In genomic region chr22:48561676-48562075, GRCh38 we compare ENCODE assay signal across 20 cellular contexts.
DNase-seq lines count a peak whose midpoint lies in the region; ATAC-seq, FAIRE-seq and TF ChIP-seq lines count a peak whose summit lies in the region.
"Had no signal": no experiment of that assay in that cellular context is flagged by ENCODE, and none has a peak within 500 bp of the region (broad histone marks: within the 10 kb centered on the region; RNA-seq: fewer than 3 reads in every experiment).

No MANE protein-coding gene starts in this region.

- no peaks in the 10 kb centered on the region for H3K4me1 ChIP-seq in right atrium auricular region
- H3K4me1 ChIP-seq in HepG2 (ENCODE audit: insufficient read depth, low read length), result peaks cover 6% of the 10 kb centered on the region; the same call in 1 of the 2 replicates
- peaks cover 4 to 8% of the 10 kb centered on the region in 2 donors for H3K4me1 ChIP-seq in neuronal stem cell (ENCODE audit: control insufficient read depth in 2 of 2, insufficient read depth in 1 of 2, low read depth in 1 of 2, low read length in 2 of 2)
- H3K4me1 ChIP-seq: A549, Caco-2, HAP-1 had no signal

- no peak for TF ChIP-seq RAD21 in HepG2 (CRISPR knock-in tag; IDR thresholded peaks at IDR 0.05)

- peaks cover 2% of the 10 kb centered on the region; the same call in 1 of the 2 replicates for H4K20me1 ChIP-seq in HepG2 (ENCODE audit: insufficient read depth, low read length)

- H3K79me1 ChIP-seq in neuronal stem cell (ENCODE audit: low read depth, low read length), result no peaks in the 10 kb centered on the region

- no peaks in the 10 kb centered on the region for H3K36me3 ChIP-seq in right atrium auricular region
- H3K36me3 ChIP-seq in HepG2 (replicated peaks in 1 of 2; ENCODE audit: control insufficient read depth in 1 of 2, insufficient read depth in 2 of 2, low read length in 2 of 2), result no peaks in the 10 kb centered on the region
- no peaks in the 10 kb centered on the region for H3K36me3 ChIP-seq in neuronal stem cell (replicated peaks in 1 of 2; ENCODE audit: control insufficient read depth in 2 of 2, insufficient read depth in 2 of 2, low read length in 2 of 2)
- H3K36me3 ChIP-seq: HAP-1 had no signal

- 22% methylated on average over 2 of the region's 16 CpGs for WGBS in HepG2 (ENCODE audit: low lambda C conversion rate)
- no CpG with 5 or more reads among the region's 16 CpGs for WGBS in neuronal stem cell (ENCODE audit: extremely low coverage in 2 of 2, insufficient read length in 2 of 2, insufficient replicate concordance in 1 of 2), 2 donors

- H4K8ac ChIP-seq in neuronal stem cell (ENCODE audit: low read depth, low read length), result no peak overlapping the region

- H3K27ac ChIP-seq in right atrium auricular region (no peak overlapping the region), HepG2 (ENCODE audit: extremely low read length, insufficient read depth, low read length) (no peak overlapping the region), neuronal stem cell (replicated peaks; ENCODE audit: low read length) (no peak overlapping the region)
- H3K27ac ChIP-seq: 22Rv1, A549, C4-2B, HL-60 had no signal

- no peak for ATAC-seq in Right ventricle myocardium inferior
- peak; percentile 58 for ATAC-seq in HepG2
- ATAC-seq: A549 had no signal

- H3K4me1 Mint-ChIP-seq in activated T-cell treated with anti-CD3 and anti-CD28 coated beads, Interleukin-2, amount 50 U/mL, for 24 hours (ENCODE audit: low read depth), result peaks cover under 1% of the 10 kb centered on the region

- H3K9ac ChIP-seq in HepG2 (ENCODE audit: insufficient read depth, low read depth, low read length) (no peak overlapping the region), neuronal stem cell (ENCODE audit: low read depth, low read length, poor library complexity) (no peak overlapping the region)

- H3K23ac ChIP-seq in neuronal stem cell (ENCODE audit: low read depth, low read length, poor library complexity), result no peak overlapping the region

- H3K79me2 ChIP-seq in HepG2 (ENCODE audit: insufficient read depth, low read length), result no peaks in the 10 kb centered on the region

- DNase-seq in Right ventricle myocardium inferior (ENCODE audit: missing footprints), result peak; percentile 39
- DNase-seq in right atrium auricular region (ENCODE audit: low spot score), result no peak
- no peak for DNase-seq in HepG2 (ENCODE audit: low spot score)
- no peak for DNase-seq in neuronal stem cell (ENCODE audit: low spot score)
- DNase-seq in activated T-cell treated with anti-CD3 and anti-CD28 coated beads, Interleukin-2, amount 50 U/mL, for 24 hours, result no peak
- DNase-seq in stimulated activated CD4-positive, alpha-beta T cell treated with anti-CD3 and anti-CD28 coated beads, Interleukin-1b, Interleukin-23, amount 100 ng/mL, for 48 hours, result no peak
- DNase-seq in iPS-NIHi11 (ENCODE audit: low spot score), result no peak
- DNase-seq: AML-193; Caco-2; CD4-positive, alpha-beta T cell had no signal

- H2AFZ ChIP-seq in HepG2 (ENCODE audit: low read length), result no peak overlapping the region
- H2AFZ ChIP-seq in neuronal stem cell (ENCODE audit: low read length), result no peak overlapping the region

- H3K27me3 ChIP-seq in right atrium auricular region (no peaks in the 10 kb centered on the region), HepG2 (ENCODE audit: control insufficient read depth in 1 of 2, insufficient read depth in 2 of 2, low read length in 2 of 2) (peaks cover 10 to 48% of the 10 kb centered on the region in 2 experiments), neuronal stem cell (ENCODE audit: control insufficient read depth in 3 of 3, insufficient read depth in 3 of 3, low read depth in 1 of 3, low read length in 3 of 3) (no peaks in the 10 kb centered on the region)

- H3K18ac ChIP-seq in neuronal stem cell (ENCODE audit: low read length), result no peak overlapping the region

- CTCF ChIA-PET in HepG2 (lab: Yijun Ruan, JAX; ENCODE audit: low intra/inter-chr PET ratio, low total read pairs), result interaction anchor here (0.6 kb wide), 1 partner anchor 425 kb away, joined by 3 read pairs; no protein-coding TSS in a partner anchor

- peaks cover 2% of the 10 kb centered on the region for H3K27me3 Mint-ChIP-seq in activated T-cell treated with anti-CD3 and anti-CD28 coated beads, Interleukin-2, amount 50 U/mL, for 24 hours

- intact Hi-C loops in Right ventricle myocardium inferior (cut with DNase I), result no loop called here
- intact Hi-C loops in HepG2 (cut with micrococcal nuclease; ENCODE audit: unreplicated experiment), result no loop called here

- H3K4me3 ChIP-seq in right atrium auricular region, result no peak overlapping the region
- no peak overlapping the region for H3K4me3 ChIP-seq in HepG2 (replicated peaks in 1 of 3; ENCODE audit: insufficient read depth in 1 of 3, low read depth in 2 of 3, low read length in 3 of 3)
- no peak overlapping the region for H3K4me3 ChIP-seq in neuronal stem cell (ENCODE audit: low read length in 2 of 2)
- H3K4me3 ChIP-seq: A549, HAP-1 had no signal

- TF ChIP-seq CTCF in right atrium auricular region (IDR thresholded peaks at IDR 0.05), result no peak
- no peak for TF ChIP-seq CTCF in HepG2 (CRISPR knock-in tag; IDR thresholded peaks at IDR 0.05)

- H3K4me2 ChIP-seq in HepG2 (ENCODE audit: low read depth, low read length), result no peak overlapping the region
- H3K4me2 ChIP-seq in neuronal stem cell (ENCODE audit: insufficient read depth, low read length, poor library complexity, severe bottlenecking), result no peak overlapping the region
- H3K4me2 ChIP-seq: A549 had no signal

- no peak overlapping the region for H3K4ac ChIP-seq in neuronal stem cell (ENCODE audit: low read length)

- POLR2A ChIA-PET in HepG2 (lab: Yijun Ruan, JAX), result no interaction called here

- in situ Hi-C loops in HepG2 (cut with HindIII; ENCODE audit: extremely low pct_ligation_motif_present, low pct_unique_long_range_greater_than_20kb), result loop anchor here (25.0 kb wide), 1 partner anchor 751 kb away; no protein-coding TSS in a partner anchor

- FAIRE-seq in HepG2 (lab: Jason Lieb, UNC), result no peak
- FAIRE-seq: A549, D721Med, G401.6, GM12891, GM19239, H1 had no signal

- no peak overlapping the region for H3K27ac Mint-ChIP-seq in activated T-cell treated with anti-CD3 and anti-CD28 coated beads, Interleukin-2, amount 50 U/mL, for 24 hours
- H3K27ac Mint-ChIP-seq: CD4-positive, alpha-beta T cell had no signal

- peak overlapping the region; percentile 6 for H2BK5ac ChIP-seq in neuronal stem cell (ENCODE audit: low read length)

- no peaks in the 10 kb centered on the region for H3K36me3 Mint-ChIP-seq in activated T-cell treated with anti-CD3 and anti-CD28 coated beads, Interleukin-2, amount 50 U/mL, for 24 hours (ENCODE audit: low read depth)

- peak overlapping the region; percentile 56 for H3K14ac ChIP-seq in neuronal stem cell (ENCODE audit: low read length)

- H2BK15ac ChIP-seq in neuronal stem cell (ENCODE audit: low read length), result peak overlapping the region; percentile 9

- H2BK120ac ChIP-seq in neuronal stem cell (ENCODE audit: low read depth, low read length), result no peak overlapping the region

- no peak for TF ChIP-seq EP300 in HepG2 (IDR thresholded peaks at IDR 0.05; ENCODE audit: low read depth in 2 of 2, low read length in 2 of 2)
- no peak for TF ChIP-seq EP300 in HepG2 (CRISPR knock-in tag; IDR thresholded peaks at IDR 0.05; ENCODE audit: borderline replicate concordance)

- no peak for TF ChIP-seq POLR2A in HepG2 (IDR thresholded peaks at IDR 0.05; ENCODE audit: insufficient read depth in 1 of 2, low read depth in 2 of 2, low read length in 2 of 2)

- H2BK12ac ChIP-seq in neuronal stem cell (ENCODE audit: low read length), result no peak overlapping the region

- BruUV-seq in HepG2 (replicated peaks; lab: Mats Ljungman, UMichigan), result no TSS peak

- H3K9me3 ChIP-seq in right atrium auricular region, result no peaks in the 10 kb centered on the region
- H3K9me3 ChIP-seq in HepG2 (ENCODE audit: low read length), result no peaks in the 10 kb centered on the region
- H3K9me3 ChIP-seq in neuronal stem cell (replicated peaks in 1 of 2; ENCODE audit: control insufficient read depth in 2 of 2, insufficient read depth in 1 of 2, low read depth in 1 of 2, low read length in 2 of 2), result no peaks in the 10 kb centered on the region
- H3K9me3 ChIP-seq: A549, Caco-2, HAP-1 had no signal

- peak overlapping the region; percentile 84 for H2AK5ac ChIP-seq in neuronal stem cell (ENCODE audit: low read depth, low read length)

- H4K91ac ChIP-seq in neuronal stem cell (ENCODE audit: low read depth, low read length, poor library complexity), result no peak overlapping the region

- H3K4me3 Mint-ChIP-seq in activated T-cell treated with anti-CD3 and anti-CD28 coated beads, Interleukin-2, amount 50 U/mL, for 24 hours, result no peak overlapping the region
- H3K4me3 Mint-ChIP-seq: CD4-positive, alpha-beta T cell had no signal

- no peaks in the 10 kb centered on the region for H3K9me3 Mint-ChIP-seq in activated T-cell treated with anti-CD3 and anti-CD28 coated beads, Interleukin-2, amount 50 U/mL, for 24 hours
- H3K9me3 Mint-ChIP-seq: CD4-positive, alpha-beta T cell had no signal

TF ChIP-seq in HepG2, 621 proteins besides CTCF, POLR2A, EP300 and RAD21 (continues in another document):
- TF ChIP-seq NR2F6 (IDR thresholded peaks at IDR 0.05) (no peak), NR2F6 (CRISPR knock-in tag; IDR thresholded peaks at IDR 0.05) (0 out of 2 replicates have a peak, but pooled peaks have one; percentile 18), ZNF800 (CRISPR knock-in tag; IDR thresholded peaks at IDR 0.05) (no peak), JUNB (CRISPR knock-in tag; IDR thresholded peaks at IDR 0.05; ENCODE audit: borderline replicate concordance) (no peak), FOSL2 (CRISPR knock-in tag; IDR thresholded peaks at IDR 0.05) (peak; percentile 45)
